ENCODE assay signal across 28 cellular contexts in the genomic region with DNA sequence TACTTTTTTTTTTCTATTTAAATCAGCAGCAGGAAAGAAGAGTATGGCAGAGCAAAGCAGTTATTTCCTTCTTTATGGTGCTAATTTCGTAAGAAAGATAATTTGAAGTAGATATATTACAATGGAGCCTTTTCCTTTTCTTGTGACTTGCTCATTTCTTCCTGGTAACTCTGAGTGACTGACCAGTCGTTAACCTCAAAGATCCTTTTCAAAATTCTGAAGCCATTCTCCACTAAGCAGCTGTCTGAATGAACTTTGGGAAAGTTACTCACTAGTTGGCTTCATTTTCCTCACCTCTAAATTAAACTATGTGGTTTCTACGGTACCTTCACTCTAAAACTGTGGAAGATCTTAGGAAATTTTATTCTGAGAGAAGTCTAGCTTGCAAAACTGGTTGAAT. TPM values are rescaled to one million over a fixed set of nuclear protein-coding genes. Genes with fewer than 3 reads are reported as not detected.
A peak's percentile ranks its signal among the peaks of the same experiment; 100 is the strongest.
DNase-seq lines count a peak whose midpoint lies in the region; ATAC-seq, FAIRE-seq and TF ChIP-seq lines count a peak whose summit lies in the region.
"Had no signal": no experiment of that assay in that cellular context is flagged by ENCODE, and none has a peak within 500 bp of the region (broad histone marks: within the 10 kb centered on the region; RNA-seq: fewer than 3 reads in every experiment).

No MANE protein-coding gene starts in this region.

- ATAC-seq in GM21717 (IDR thresholded peaks at IDR 0.05; ENCODE audit: unreplicated experiment) = no peak
- ATAC-seq: activated T-helper 17 cell treated with anti-CD3 and anti-CD28 coated beads, Interleukin-2, amount 50 U/mL, for 72 hours; lower lobe of right lung had no signal

- no peaks in the 10 kb centered on the region for H3K27me3 ChIP-seq in effector memory CD4-positive, alpha-beta T cell (replicated peaks; ENCODE audit: control insufficient read depth, insufficient read depth, low read length, poor library complexity, severe bottlenecking)
- H3K27me3 ChIP-seq: ascending aorta, BLaER1, dorsolateral prefrontal cortex, Peyer's patch had no signal

- H3K4me1 ChIP-seq in effector memory CD4-positive, alpha-beta T cell (ENCODE audit: control insufficient read depth, insufficient read depth, low read length, poor library complexity, severe bottlenecking) = no peaks in the 10 kb centered on the region
- H3K4me1 ChIP-seq: ascending aorta, BLaER1, Caco-2, prostate gland had no signal

- no peaks in the 10 kb centered on the region for H3K9me3 ChIP-seq in effector memory CD4-positive, alpha-beta T cell (ENCODE audit: control insufficient read depth, low read length)
- H3K9me3 ChIP-seq: ascending aorta, Caco-2, lower lobe of right lung, Peyer's patch, prostate gland had no signal

- peak; percentile 64 for FAIRE-seq in GM19239 (lab: Jason Lieb, UNC)
- FAIRE-seq: keratinocyte had no signal

- H3K4me3 ChIP-seq in astrocyte of the spinal cord (ENCODE audit: low read depth, low read length) = no peak overlapping the region
- no peak overlapping the region for H3K4me3 ChIP-seq in effector memory CD4-positive, alpha-beta T cell (ENCODE audit: insufficient read depth, low read depth, low read length, poor library complexity, severe bottlenecking)
- H3K4me3 ChIP-seq: ascending aorta, BLaER1, dorsolateral prefrontal cortex, lower lobe of right lung, Peyer's patch, prostate gland had no signal

- DNase-seq in AML-193 (lab: John Stamatoyannopoulos, UW) (peak; percentile 52 to 62), GM19239 (ENCODE audit: insufficient read length, low spot score) (no peak), astrocyte of the spinal cord (ENCODE audit: low read depth, low spot score) (peak; percentile 22), myocyte (ENCODE audit: low read depth) (peak; percentile 54), DMS153 treated with DMSO at 0.1 percent for 48 hours (lab: John Stamatoyannopoulos, UW; ENCODE audit: unreplicated experiment) (no peak)
- no peak for DNase-seq in central memory CD4-positive, alpha-beta T cell
- no peak for DNase-seq in effector memory CD4-positive, alpha-beta T cell
- DNase-seq: ACHN; activated CD4-positive, CD25-positive, alpha-beta regulatory T cell; Caco-2; cerebellar nuclear complex; DMS79; dorsolateral prefrontal cortex; IMR-90; lower lobe of right lung; NCI-H1105 treated with DMSO at 0.1 percent for 48 hours; NCI-H1930; NCI-H526; Peyer's patch; SW 1271; T-helper 9 cell; trophoblast cell had no signal

- no peak for TF ChIP-seq CTCF in astrocyte of the spinal cord (IDR thresholded peaks at IDR 0.05; ENCODE audit: low read depth, low read length)

- no peaks in the 10 kb centered on the region for H3K36me3 ChIP-seq in effector memory CD4-positive, alpha-beta T cell (ENCODE audit: control insufficient read depth, insufficient read depth, low read length)
- H3K36me3 ChIP-seq: ascending aorta, Peyer's patch, prostate gland had no signal

- in situ Hi-C loops in astrocyte of the spinal cord (cut with HindIII; ENCODE audit: low sequenced_read_pairs) = no loop called here

- no peak overlapping the region for H3K27ac ChIP-seq in effector memory CD4-positive, alpha-beta T cell (ENCODE audit: insufficient read depth, low read length, poor library complexity, severe bottlenecking)
- H3K27ac ChIP-seq: ascending aorta, BLaER1, lower lobe of right lung, Peyer's patch, prostate gland had no signal

RNA-seq across cellular contexts. Expression of a gene that starts 24.7 kb away (rescaled TPM):
- total RNA-seq in myocyte = 10.9 and 13.2 TPM in 2 replicates
- 8.7 TPM for polyA plus RNA-seq in myocyte (2012)

Comparison
In these comparisons a context has a peak if more than half of its experiments do, and no peak if none do; other contexts are left out.
1. DNase-seq: peak in AML-193 (2 of 2), astrocyte of the spinal cord (single experiment) and myocyte (single experiment); none in GM19239 (single experiment), DMS153 treated with DMSO at 0.1 percent for 48 hours (single experiment), central memory CD4-positive, alpha-beta T cell (single experiment) and effector memory CD4-positive, alpha-beta T cell (0 of 3).